Comparison of ENCODE assay signal across 11 cellular contexts in genomic region chr10:86306628-86307278, GRCh38. TPM values are rescaled to one million over a fixed set of nuclear protein-coding genes. Genes with fewer than 3 reads are reported as not detected.
A peak's percentile ranks its signal among the peaks of the same experiment; 100 is the strongest.
DNase-seq lines count a peak whose midpoint lies in the region; ATAC-seq and TF ChIP-seq lines count a peak whose summit lies in the region.
"Had no signal": no experiment of that assay in that cellular context is flagged by ENCODE, and none has a peak within 500 bp of the region (broad histone marks: within the 10 kb centered on the region; RNA-seq: fewer than 3 reads in every experiment).

No MANE protein-coding gene starts in this region.

- no peaks in the 10 kb centered on the region for H3K36me3 ChIP-seq in colonic mucosa
- H3K36me3 ChIP-seq: SJSA1 had no signal

- no peak overlapping the region for H3K27ac ChIP-seq in colonic mucosa
- H3K27ac ChIP-seq: SJSA1 had no signal

- H3K4me3 ChIP-seq in colonic mucosa = no peak overlapping the region
- H3K4me3 ChIP-seq: SJSA1 had no signal

- H3K27ac Mint-ChIP-seq in CD14-positive monocyte (no peak overlapping the region), immature natural killer cell (no peak overlapping the region)
- H3K27ac Mint-ChIP-seq: activated naive CD4-positive, alpha-beta T cell treated with anti-CD3 and anti-CD28 coated beads, Interleukin-2, amount 50 U/mL, for 72 hours had no signal

- ATAC-seq in GM21390 (IDR thresholded peaks at IDR 0.05; ENCODE audit: unreplicated experiment) = no peak
- ATAC-seq: activated naive CD4-positive, alpha-beta T cell treated with anti-CD3 and anti-CD28 coated beads, Interleukin-2, amount 50 U/mL, for 72 hours had no signal

- H3K9me3 Mint-ChIP-seq in CD14-positive monocyte (peaks cover 0 to 2% (median 0%) of the 10 kb centered on the region in 7 donors), immature natural killer cell (peaks cover 0 to 1% (median 0%) of the 10 kb centered on the region in 6 donors)
- H3K9me3 Mint-ChIP-seq: activated naive CD4-positive, alpha-beta T cell treated with anti-CD3 and anti-CD28 coated beads, Interleukin-2, amount 50 U/mL, for 72 hours had no signal

- H3K27me3 Mint-ChIP-seq in CD14-positive monocyte (ENCODE audit: low read depth in 3 of 3) = peaks cover 3 to 9% (median 7%) of the 10 kb centered on the region in 3 donors
- H3K27me3 Mint-ChIP-seq in immature natural killer cell (ENCODE audit: low read depth in 3 of 3) = peaks cover 4 to 13% (median 5%) of the 10 kb centered on the region in 3 donors

- H3K9me3 ChIP-seq in colonic mucosa = no peaks in the 10 kb centered on the region
- H3K9me3 ChIP-seq: SJSA1 had no signal

- H3K4me3 Mint-ChIP-seq in CD14-positive monocyte (no peak overlapping the region), immature natural killer cell (no peak overlapping the region)

- TF ChIP-seq CTCF in CD14-positive monocyte (IDR thresholded peaks at IDR 0.05) (no peak), colonic mucosa (IDR thresholded peaks at IDR 0.05) (no peak)

- intact Hi-C loops in CD14-positive monocyte (cut with micrococcal nuclease) (no loop called here), colonic mucosa (cut with DNase I) (no loop called here)

- H3K36me3 Mint-ChIP-seq in CD14-positive monocyte (no peaks in the 10 kb centered on the region), immature natural killer cell (no peaks in the 10 kb centered on the region)
- H3K36me3 Mint-ChIP-seq: activated naive CD4-positive, alpha-beta T cell treated with anti-CD3 and anti-CD28 coated beads, Interleukin-2, amount 50 U/mL, for 72 hours had no signal

- no peaks in the 10 kb centered on the region for H3K27me3 ChIP-seq in colonic mucosa
- H3K27me3 ChIP-seq: SJSA1 had no signal

- H3K4me1 ChIP-seq in colonic mucosa = no peaks in the 10 kb centered on the region
- H3K4me1 ChIP-seq: SJSA1 had no signal

- H3K9ac ChIP-seq in colonic mucosa (ENCODE audit: low read depth in 2 of 2, low read length in 2 of 2) = no peak overlapping the region

- no peaks in the 10 kb centered on the region for H3K4me1 Mint-ChIP-seq in CD14-positive monocyte
- no peaks in the 10 kb centered on the region for H3K4me1 Mint-ChIP-seq in immature natural killer cell

- DNase-seq in CD14-positive monocyte (ENCODE audit: low spot score) = peak; percentile 3
- DNase-seq in HK-2 (ENCODE audit: unreplicated experiment) = peak; percentile 38
- peak; percentile 20 to 30 for DNase-seq in activated CD4-positive, alpha-beta T cell treated with anti-CD3 and anti-CD28 coated beads, Interleukin-2, amount 50 U/mL, for 48 hours
- DNase-seq in iris pigment epithelial cell (ENCODE audit: low read depth) = peak; percentile 4
- DNase-seq in colonic mucosa = no peak
- DNase-seq in immature natural killer cell = no peak
- DNase-seq in activated naive CD4-positive, alpha-beta T cell treated with anti-CD3 and anti-CD28 coated beads, Interleukin-2, amount 50 U/mL, for 16 hours = no peak
- DNase-seq: NCI-H1417 treated with DMSO at 0.1 percent for 48 hours had no signal

RNA-seq across cellular contexts. Expression of gene GRID1, which starts 59.8 kb away (rescaled TPM):
- not detected for polyA plus RNA-seq in CD14-positive monocyte
- total RNA-seq in colonic mucosa = under 1 TPM; 0.30 to 0.37 TPM
- not detected for polyA plus RNA-seq in immature natural killer cell
- total RNA-seq: activated naive CD4-positive, alpha-beta T cell treated with anti-CD3 and anti-CD28 coated beads, Interleukin-2, amount 50 U/mL, for 72 hours had no signal

Comparison
In these comparisons a context has a peak if more than half of its experiments do, and no peak if none do; other contexts are left out.
1. DNase-seq: peak in CD14-positive monocyte (single experiment), HK-2 (single experiment), activated CD4-positive, alpha-beta T cell treated with anti-CD3 and anti-CD28 coated beads, Interleukin-2, amount 50 U/mL, for 48 hours (2 of 2) and iris pigment epithelial cell (single experiment); none in colonic mucosa (single experiment), immature natural killer cell (0 of 3) and activated naive CD4-positive, alpha-beta T cell treated with anti-CD3 and anti-CD28 coated beads, Interleukin-2, amount 50 U/mL, for 16 hours (single experiment).